8 cellular contexts compared by ENCODE assay signal in the genomic region with DNA sequence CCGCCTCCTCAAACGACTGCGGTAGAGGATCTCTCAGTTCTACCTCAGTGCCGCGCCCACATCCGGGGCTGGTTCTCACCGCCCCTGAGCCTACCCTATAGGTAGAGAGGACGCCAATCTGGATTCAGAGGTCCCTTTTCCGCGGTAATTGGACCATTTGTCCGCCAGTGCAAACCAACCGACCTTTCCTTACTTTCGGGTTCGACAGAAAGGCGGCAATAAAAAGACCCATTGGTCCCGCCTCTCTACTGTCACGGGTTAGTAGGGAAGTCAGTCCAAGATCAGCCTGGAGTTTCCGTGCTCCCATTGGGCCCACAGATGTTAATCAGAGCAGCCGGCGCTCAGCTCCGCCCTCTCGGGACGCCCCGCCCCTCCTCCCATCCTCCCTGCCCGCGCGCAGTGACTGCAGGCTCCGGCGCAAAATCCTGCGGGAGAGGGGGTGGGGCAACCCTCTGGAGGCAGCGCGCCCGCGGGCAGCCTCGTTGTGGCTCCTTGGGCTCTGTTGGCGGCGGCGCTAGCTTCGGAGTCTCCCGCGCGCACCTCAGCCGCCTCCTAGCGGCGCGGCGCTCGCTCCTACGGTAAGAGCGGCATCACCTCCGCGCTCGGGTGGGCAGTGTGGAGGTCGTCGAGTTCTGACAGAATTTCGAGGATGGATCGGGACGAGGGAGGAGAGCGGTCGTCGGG. TPM values are rescaled to one million over a fixed set of nuclear protein-coding genes. Genes with fewer than 3 reads are reported as not detected.
DNase-seq lines count a peak whose midpoint lies in the region; ATAC-seq, FAIRE-seq and TF ChIP-seq lines count a peak whose summit lies in the region.

Gene PHTF2 (plus strand): TSS at position 380 of the 684 bp plus-strand sequence.
Gene TMEM60 (minus strand): TSS at position 41 of the 684 bp plus-strand sequence. CDS start 4,061 bp downstream, outside the sequence.

- H3K36me3 Mint-ChIP-seq in activated CD4-positive, alpha-beta T cell treated with anti-CD3 and anti-CD28 coated beads for 36 hours (ENCODE audit: low read depth), result peaks cover 17% of the 10 kb centered on the region

- POLR2A ChIA-PET in activated CD4-positive, alpha-beta T cell treated with anti-CD3 and anti-CD28 coated beads for 36 hours (lab: Charles Lee), result interaction anchor here (1.0 to 1.2 kb wide), 2 partner anchors 77 to 103 kb away, joined by 3 to 4 read pairs; no protein-coding TSS in a partner anchor

- peak; percentile 95 for FAIRE-seq in GM19239 (lab: Jason Lieb, UNC)

- CTCF ChIA-PET in activated CD4-positive, alpha-beta T cell treated with anti-CD3 and anti-CD28 coated beads for 36 hours (lab: Charles Lee), result interaction anchor here (0.7 to 2.2 kb wide), 10 partner anchors 12 to 382 kb away, joined by 3 to 7 read pairs (median 3); partner anchors contain the start of gene GSAP

- H3K4me3 ChIP-seq in BLaER1 (peak within 1 kb of the TSS; percentile 93), kidney epithelial cell (ENCODE audit: low read depth, low read length) (peak within 1 kb of the TSS; percentile 69)

- H4K20me1 ChIP-seq in BLaER1, result peaks cover 26% of the 10 kb centered on the region

- DNase-seq in GM19239 (ENCODE audit: insufficient read length, low spot score), result peak; percentile 63
- peak; percentile 98 to 99 for DNase-seq in NCI-H524 (lab: John Stamatoyannopoulos, UW)
- DNase-seq in activated CD4-positive, alpha-beta T cell treated with anti-CD3 and anti-CD28 coated beads for 36 hours, result peak; percentile 96
- peak; percentile 99 for DNase-seq in kidney epithelial cell (ENCODE audit: low read depth)
- DNase-seq in stimulated activated CD4-positive, alpha-beta T cell treated with anti-CD3 and anti-CD28 coated beads, Interleukin-15, amount 100 ng/mL, for 48 hours (ENCODE audit: low read depth in 2 of 2), result peak; percentile 88 to 89

- peak within 1 kb of the TSS; percentile 93 for H3K4me2 ChIP-seq in BLaER1

- peak; percentile 62 for TF ChIP-seq CTCF in kidney epithelial cell (IDR thresholded peaks at IDR 0.05; ENCODE audit: insufficient read depth, low read length, poor library complexity, severe bottlenecking)

- peaks cover 50% of the 10 kb centered on the region for H3K4me1 ChIP-seq in BLaER1

- no peaks in the 10 kb centered on the region for H3K9me3 Mint-ChIP-seq in activated CD4-positive, alpha-beta T cell treated with anti-CD3 and anti-CD28 coated beads for 36 hours (ENCODE audit: low read depth)

- H3K27me3 ChIP-seq in BLaER1, result no peaks in the 10 kb centered on the region
- no peaks in the 10 kb centered on the region for H3K27me3 ChIP-seq in kidney epithelial cell (ENCODE audit: control insufficient read depth, insufficient read depth, low read length)

- H3K27ac Mint-ChIP-seq in activated CD4-positive, alpha-beta T cell treated with anti-CD3 and anti-CD28 coated beads for 36 hours, result peak within 1 kb of the TSS; percentile 94

- peak within 1 kb of the TSS; percentile 83 for H3K4me3 Mint-ChIP-seq in activated CD4-positive, alpha-beta T cell treated with anti-CD3 and anti-CD28 coated beads for 36 hours

- H3K4me1 Mint-ChIP-seq in activated CD4-positive, alpha-beta T cell treated with anti-CD3 and anti-CD28 coated beads for 36 hours, result peaks cover 68% of the 10 kb centered on the region

- no peaks in the 10 kb centered on the region for H3K27me3 Mint-ChIP-seq in activated CD4-positive, alpha-beta T cell treated with anti-CD3 and anti-CD28 coated beads for 36 hours

- H3K27ac ChIP-seq in BLaER1 (peak within 1 kb of the TSS; percentile 88), cingulate gyrus (ENCODE audit: low read depth, low read length) (peak within 1 kb of the TSS; percentile 95)

- no peaks in the 10 kb centered on the region for H3K9me3 ChIP-seq in BLaER1

- H3K9ac ChIP-seq in BLaER1, result peak within 1 kb of the TSS; percentile 89

- H3K36me3 ChIP-seq in BLaER1 (peaks cover 15% of the 10 kb centered on the region), kidney epithelial cell (ENCODE audit: control insufficient read depth, insufficient read depth, low read length) (no peaks in the 10 kb centered on the region)

- peak; percentile 88 for ATAC-seq in HG03457 (IDR thresholded peaks at IDR 0.05; ENCODE audit: unreplicated experiment)
- peak; percentile 93 for ATAC-seq in activated CD4-positive, alpha-beta T cell treated with anti-CD3 and anti-CD28 coated beads for 36 hours

- intact Hi-C loops in activated CD4-positive, alpha-beta T cell treated with anti-CD3 and anti-CD28 coated beads for 36 hours (cut with DNase I, micrococcal nuclease), result loop anchor here (1.0 to 5.0 kb wide), 9 partner anchors 33 to 1406 kb away; partner anchors contain the start of genes RSBN1L (in 2 of the 2) and PTPN12 (in 1 of the 2)

RNA-seq across cellular contexts. Expression of gene PHTF2, which starts in this region (rescaled TPM):
- total RNA-seq in activated CD4-positive, alpha-beta T cell treated with anti-CD3 and anti-CD28 coated beads for 36 hours, result 10 to 100 TPM; 25.5 to 26.7 TPM
- 7.3 and 8.1 TPM in 2 replicates for total RNA-seq in kidney epithelial cell

RNA-seq across cellular contexts. Expression of gene TMEM60, which starts in this region (rescaled TPM):
- total RNA-seq in activated CD4-positive, alpha-beta T cell treated with anti-CD3 and anti-CD28 coated beads for 36 hours, result 10 to 100 TPM in 1 of 2 experiments, 1 to 10 TPM in 1; 7.9 to 10.1 TPM
- 6.8 and 11.9 TPM in 2 replicates for total RNA-seq in kidney epithelial cell

Comparison
In these comparisons a context has a peak if more than half of its experiments do, and no peak if none do; other contexts are left out.
1. Peak in every context shown above with its lines: DNase-seq, ATAC-seq, H3K4me3 ChIP-seq and H3K27ac ChIP-seq.